ENCODE assay signal across 1 cellular context in genomic region chr10:6162589-6163356, GRCh38.
A peak's percentile ranks its signal among the peaks of the same experiment; 100 is the strongest.
TF ChIP-seq lines count a peak whose summit lies in the region.

No MANE protein-coding gene starts in this region.

TF ChIP-seq in HEK293, 187 proteins besides CTCF, POLR2A, EP300 and RAD21 (continued from another document):
- TF ChIP-seq PRDM2 (tag by site-specific recombination; IDR thresholded peaks at IDR 0.05; ENCODE audit: borderline replicate concordance) (no peak), ZNF513 (tag by site-specific recombination; IDR thresholded peaks at IDR 0.05) (no peak), GLIS1 (tag by site-specific recombination; IDR thresholded peaks at IDR 0.05) (peak; percentile 31; the same call in 1 of the 2 replicates), KLF9 (tag by site-specific recombination; IDR thresholded peaks at IDR 0.05; ENCODE audit: low read depth) (peak; percentile 85), IKZF3 (tag by site-specific recombination; IDR thresholded peaks at IDR 0.05) (peak; percentile 85), ZNF558 (tag by site-specific recombination; IDR thresholded peaks at IDR 0.05) (no peak; the same call in 1 of the 2 replicates), ZNF366 (tag by site-specific recombination; conservative IDR thresholded peaks at IDR 0.05) (peak; percentile 49; the same call in 1 of the 2 replicates), ZSCAN30 (tag by site-specific recombination; IDR thresholded peaks at IDR 0.05) (no peak), ZNF600 (tag by site-specific recombination; IDR thresholded peaks at IDR 0.05) (peak; percentile 86), ZNF274 (IDR thresholded peaks at IDR 0.05; ENCODE audit: low read length) (no peak), ZNF274 (tag by site-specific recombination; IDR thresholded peaks at IDR 0.05; ENCODE audit: borderline replicate concordance) (no peak), ZNF335 (tag by site-specific recombination; conservative IDR thresholded peaks at IDR 0.05) (peak; percentile 72), SCRT1 (tag by site-specific recombination; IDR thresholded peaks at IDR 0.05; ENCODE audit: borderline replicate concordance) (no peak), ZEB2 (tag by site-specific recombination; IDR thresholded peaks at IDR 0.05) (peak; percentile 57; the same call in 1 of the 2 replicates)
- TF ChIP-seq, protein P1, sequence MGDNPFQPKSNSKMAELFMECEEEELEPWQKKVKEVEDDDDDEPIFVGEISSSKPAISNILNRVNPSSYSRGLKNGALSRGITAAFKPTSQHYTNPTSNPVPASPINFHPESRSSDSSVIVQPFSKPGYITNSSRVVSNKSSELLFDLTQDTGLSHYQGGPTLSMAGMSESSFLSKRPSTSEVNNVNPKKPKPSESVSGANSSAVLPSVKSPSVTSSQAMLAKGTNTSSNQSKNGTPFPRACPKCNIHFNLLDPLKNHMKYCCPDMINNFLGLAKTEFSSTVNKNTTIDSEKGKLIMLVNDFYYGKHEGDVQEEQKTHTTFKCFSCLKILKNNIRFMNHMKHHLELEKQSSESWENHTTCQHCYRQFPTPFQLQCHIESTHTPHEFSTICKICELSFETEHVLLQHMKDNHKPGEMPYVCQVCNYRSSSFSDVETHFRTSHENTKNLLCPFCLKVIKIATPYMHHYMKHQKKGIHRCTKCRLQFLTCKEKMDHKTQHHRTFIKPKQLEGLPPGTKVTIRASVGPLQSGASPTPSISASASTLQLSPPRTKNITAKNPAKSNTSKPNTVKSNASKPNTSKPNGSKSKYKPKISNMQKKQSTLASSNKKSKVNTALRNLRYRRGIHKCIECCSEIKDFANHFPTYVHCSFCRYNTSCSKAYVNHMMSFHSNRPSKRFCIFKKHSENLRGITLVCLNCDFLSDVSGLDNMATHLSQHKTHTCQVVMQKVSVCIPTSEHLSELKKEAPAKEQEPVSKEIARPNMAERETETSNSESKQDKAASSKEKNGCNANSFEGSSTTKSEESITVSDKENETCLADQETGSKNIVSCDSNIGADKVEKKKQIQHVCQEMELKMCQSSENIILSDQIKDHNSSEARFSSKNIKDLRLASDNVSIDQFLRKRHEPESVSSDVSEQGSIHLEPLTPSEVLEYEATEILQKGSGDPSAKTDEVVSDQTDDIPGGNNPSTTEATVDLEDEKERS (tag by site-specific recombination; IDR thresholded peaks at IDR 0.05): no peak
- TF ChIP-seq, protein P2, sequence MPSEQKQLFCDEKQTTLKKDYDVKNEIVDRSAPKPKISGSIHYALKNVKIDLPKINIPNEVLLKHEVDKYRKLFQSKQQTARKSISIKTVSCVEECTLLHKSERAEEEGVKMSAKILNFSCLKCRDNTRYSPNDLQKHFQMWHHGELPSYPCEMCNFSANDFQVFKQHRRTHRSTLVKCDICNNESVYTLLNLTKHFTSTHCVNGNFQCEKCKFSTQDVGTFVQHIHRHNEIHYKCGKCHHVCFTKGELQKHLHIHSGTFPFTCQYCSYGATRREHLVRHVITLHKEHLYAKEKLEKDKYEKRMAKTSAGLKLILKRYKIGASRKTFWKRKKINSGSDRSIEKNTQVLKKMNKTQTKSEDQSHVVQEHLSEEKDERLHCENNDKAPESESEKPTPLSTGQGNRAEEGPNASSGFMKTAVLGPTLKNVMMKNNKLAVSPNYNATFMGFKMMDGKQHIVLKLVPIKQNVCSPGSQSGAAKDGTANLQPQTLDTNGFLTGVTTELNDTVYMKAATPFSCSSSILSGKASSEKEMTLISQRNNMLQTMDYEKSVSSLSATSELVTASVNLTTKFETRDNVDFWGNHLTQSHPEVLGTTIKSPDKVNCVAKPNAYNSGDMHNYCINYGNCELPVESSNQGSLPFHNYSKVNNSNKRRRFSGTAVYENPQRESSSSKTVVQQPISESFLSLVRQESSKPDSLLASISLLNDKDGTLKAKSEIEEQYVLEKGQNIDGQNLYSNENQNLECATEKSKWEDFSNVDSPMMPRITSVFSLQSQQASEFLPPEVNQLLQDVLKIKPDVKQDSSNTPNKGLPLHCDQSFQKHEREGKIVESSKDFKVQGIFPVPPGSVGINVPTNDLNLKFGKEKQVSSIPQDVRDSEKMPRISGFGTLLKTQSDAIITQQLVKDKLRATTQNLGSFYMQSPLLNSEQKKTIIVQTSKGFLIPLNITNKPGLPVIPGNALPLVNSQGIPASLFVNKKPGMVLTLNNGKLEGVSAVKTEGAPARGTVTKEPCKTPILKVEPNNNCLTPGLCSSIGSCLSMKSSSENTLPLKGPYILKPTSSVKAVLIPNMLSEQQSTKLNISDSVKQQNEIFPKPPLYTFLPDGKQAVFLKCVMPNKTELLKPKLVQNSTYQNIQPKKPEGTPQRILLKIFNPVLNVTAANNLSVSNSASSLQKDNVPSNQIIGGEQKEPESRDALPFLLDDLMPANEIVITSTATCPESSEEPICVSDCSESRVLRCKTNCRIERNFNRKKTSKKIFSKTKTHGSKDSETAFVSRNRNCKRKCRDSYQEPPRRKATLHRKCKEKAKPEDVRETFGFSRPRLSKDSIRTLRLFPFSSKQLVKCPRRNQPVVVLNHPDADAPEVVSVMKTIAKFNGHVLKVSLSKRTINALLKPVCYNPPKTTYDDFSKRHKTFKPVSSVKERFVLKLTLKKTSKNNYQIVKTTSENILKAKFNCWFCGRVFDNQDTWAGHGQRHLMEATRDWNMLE (tag by site-specific recombination; conservative IDR thresholded peaks at IDR 0.05; ENCODE audit: low read depth): no peak
- TF ChIP-seq, protein P3, sequence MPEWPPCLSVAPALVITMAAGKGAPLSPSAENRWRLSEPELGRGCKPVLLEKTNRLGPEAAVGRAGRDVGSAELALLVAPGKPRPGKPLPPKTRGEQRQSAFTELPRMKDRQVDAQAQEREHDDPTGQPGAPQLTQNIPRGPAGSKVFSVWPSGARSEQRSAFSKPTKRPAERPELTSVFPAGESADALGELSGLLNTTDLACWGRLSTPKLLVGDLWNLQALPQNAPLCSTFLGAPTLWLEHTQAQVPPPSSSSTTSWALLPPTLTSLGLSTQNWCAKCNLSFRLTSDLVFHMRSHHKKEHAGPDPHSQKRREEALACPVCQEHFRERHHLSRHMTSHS (tag by site-specific recombination; IDR thresholded peaks at IDR 0.05): no peak
- TF ChIP-seq, protein P4, sequence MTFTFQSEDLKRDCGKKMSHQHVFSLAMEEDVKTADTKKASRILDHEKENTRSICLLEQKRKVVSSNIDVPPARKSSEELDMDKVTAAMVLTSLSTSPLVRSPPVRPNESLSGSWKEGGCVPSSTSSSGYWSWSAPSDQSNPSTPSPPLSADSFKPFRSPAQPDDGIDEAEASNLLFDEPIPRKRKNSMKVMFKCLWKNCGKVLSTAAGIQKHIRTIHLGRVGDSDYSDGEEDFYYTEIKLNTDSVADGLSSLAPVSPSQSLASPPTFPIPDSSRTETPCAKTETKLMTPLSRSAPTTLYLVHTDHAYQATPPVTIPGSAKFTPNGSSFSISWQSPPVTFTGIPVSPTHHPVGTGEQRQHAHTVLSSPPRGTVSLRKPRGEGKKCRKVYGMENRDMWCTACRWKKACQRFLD (tag by site-specific recombination; IDR thresholded peaks at IDR 0.05): no peak
